ENCODE assay signal across 1 cellular context in the genomic region with DNA sequence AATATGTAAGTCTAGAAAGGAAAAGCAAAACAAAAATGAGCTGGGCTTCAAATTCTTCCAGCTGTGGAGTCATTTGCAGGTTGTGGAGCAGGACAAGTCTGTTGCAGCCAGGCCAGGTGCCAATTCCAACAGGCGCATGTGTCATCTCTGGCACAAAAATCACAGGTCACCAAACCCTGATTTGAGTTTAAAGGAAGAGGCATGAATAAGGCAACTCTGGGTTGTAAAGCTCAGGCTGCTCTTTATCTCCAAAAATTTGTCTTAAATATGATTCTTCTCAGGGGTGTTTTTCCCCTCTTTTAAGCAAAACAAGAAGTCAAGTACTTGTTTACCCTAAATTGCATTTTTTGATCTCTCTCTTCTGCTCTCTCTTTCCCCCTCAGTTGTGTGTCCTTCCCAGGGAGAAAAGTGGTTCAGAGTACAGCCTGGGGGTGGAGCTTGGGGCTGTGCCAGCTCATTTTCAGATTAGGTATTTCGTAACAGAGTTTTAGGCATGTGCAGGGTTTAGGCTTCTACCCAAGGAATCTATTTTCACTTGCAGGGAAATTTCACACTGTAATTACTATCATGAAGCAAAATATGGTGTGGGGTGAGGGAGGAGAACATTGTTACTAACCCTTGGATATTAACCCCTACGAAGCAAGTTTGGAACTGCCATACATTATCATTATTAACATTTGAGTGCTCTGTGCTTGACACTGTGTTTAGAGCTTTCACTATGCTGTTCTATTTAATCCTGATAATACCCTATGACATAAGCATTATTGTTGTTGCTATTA.
TF ChIP-seq lines count a peak whose summit lies in the region.

No MANE protein-coding gene starts in this region.

TF ChIP-seq in HepG2, 621 proteins besides CTCF, POLR2A, EP300 and RAD21 (continued from another document and continues in another):
- TF ChIP-seq ZNF142 (CRISPR knock-in tag; IDR thresholded peaks at IDR 0.05), result 0 out of 2 replicates have a peak, but pooled peaks have one; percentile 53
- TF ChIP-seq PTBP1 (IDR thresholded peaks at IDR 0.05; ENCODE audit: low read depth, low read length, poor library complexity, severe bottlenecking), result no peak
- no peak for TF ChIP-seq IRX3 (CRISPR knock-in tag; IDR thresholded peaks at IDR 0.05; ENCODE audit: borderline replicate concordance, low read depth)
- TF ChIP-seq NR0B2 (CRISPR knock-in tag; IDR thresholded peaks at IDR 0.05), result no peak
- TF ChIP-seq SIN3A (IDR thresholded peaks at IDR 0.05; ENCODE audit: borderline replicate concordance, low read depth, low read length), result 0 out of 2 replicates have a peak, but pooled peaks have one; percentile 24
- no peak for TF ChIP-seq ZBTB38 (CRISPR knock-in tag; IDR thresholded peaks at IDR 0.05)
- TF ChIP-seq RARA (CRISPR knock-in tag; IDR thresholded peaks at IDR 0.05), result peak; percentile 64
- peak; percentile 88 for TF ChIP-seq MIXL1 (CRISPR knock-in tag; IDR thresholded peaks at IDR 0.05)
- peak; percentile 67; the same call in 1 of the 2 replicates for TF ChIP-seq ZNF501 (CRISPR knock-in tag; IDR thresholded peaks at IDR 0.05)
- TF ChIP-seq FOXM1 (CRISPR knock-in tag; IDR thresholded peaks at IDR 0.05), result no peak
- TF ChIP-seq ASH2L (IDR thresholded peaks at IDR 0.05; ENCODE audit: insufficient read length, low read depth, low read length), result peak; percentile 95
- TF ChIP-seq ZNF703 (CRISPR knock-in tag; IDR thresholded peaks at IDR 0.05; ENCODE audit: borderline replicate concordance), result no peak
- TF ChIP-seq STAG1 (CRISPR knock-in tag; IDR thresholded peaks at IDR 0.05), result peak; percentile 2; the same call in 1 of the 2 replicates
- TF ChIP-seq ZNF263 (CRISPR knock-in tag; IDR thresholded peaks at IDR 0.05), result no peak
- no peak for TF ChIP-seq MAFF (IDR thresholded peaks at IDR 0.05; ENCODE audit: low read depth, low read length)
- TF ChIP-seq EHMT2 (IDR thresholded peaks at IDR 0.05; ENCODE audit: borderline replicate concordance, low read depth, low read length), result no peak; the same call in 1 of the 2 replicates
- TF ChIP-seq, protein P1, sequence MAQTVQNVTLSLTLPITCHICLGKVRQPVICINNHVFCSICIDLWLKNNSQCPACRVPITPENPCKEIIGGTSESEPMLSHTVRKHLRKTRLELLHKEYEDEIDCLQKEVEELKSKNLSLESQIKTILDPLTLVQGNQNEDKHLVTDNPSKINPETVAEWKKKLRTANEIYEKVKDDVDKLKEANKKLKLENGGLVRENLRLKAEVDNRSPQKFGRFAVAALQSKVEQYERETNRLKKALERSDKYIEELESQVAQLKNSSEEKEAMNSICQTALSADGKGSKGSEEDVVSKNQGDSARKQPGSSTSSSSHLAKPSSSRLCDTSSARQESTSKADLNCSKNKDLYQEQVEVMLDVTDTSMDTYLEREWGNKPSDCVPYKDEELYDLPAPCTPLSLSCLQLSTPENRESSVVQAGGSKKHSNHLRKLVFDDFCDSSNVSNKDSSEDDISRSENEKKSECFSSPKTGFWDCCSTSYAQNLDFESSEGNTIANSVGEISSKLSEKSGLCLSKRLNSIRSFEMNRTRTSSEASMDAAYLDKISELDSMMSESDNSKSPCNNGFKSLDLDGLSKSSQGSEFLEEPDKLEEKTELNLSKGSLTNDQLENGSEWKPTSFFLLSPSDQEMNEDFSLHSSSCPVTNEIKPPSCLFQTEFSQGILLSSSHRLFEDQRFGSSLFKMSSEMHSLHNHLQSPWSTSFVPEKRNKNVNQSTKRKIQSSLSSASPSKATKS (CRISPR knock-in tag; IDR thresholded peaks at IDR 0.05), result no peak
- no peak for TF ChIP-seq PRDM15 (CRISPR knock-in tag; IDR thresholded peaks at IDR 0.05)
- TF ChIP-seq ZNF816 (CRISPR knock-in tag; IDR thresholded peaks at IDR 0.05; ENCODE audit: borderline replicate concordance), result no peak
- TF ChIP-seq ZBTB43 (CRISPR knock-in tag; conservative IDR thresholded peaks at IDR 0.05), result peak; percentile 58
- peak; percentile 80 for TF ChIP-seq ZNF792 (CRISPR knock-in tag; IDR thresholded peaks at IDR 0.05)
- no peak; the same call in 1 of the 2 replicates for TF ChIP-seq ZNF746 (CRISPR knock-in tag; IDR thresholded peaks at IDR 0.05)
- TF ChIP-seq, protein P2, sequence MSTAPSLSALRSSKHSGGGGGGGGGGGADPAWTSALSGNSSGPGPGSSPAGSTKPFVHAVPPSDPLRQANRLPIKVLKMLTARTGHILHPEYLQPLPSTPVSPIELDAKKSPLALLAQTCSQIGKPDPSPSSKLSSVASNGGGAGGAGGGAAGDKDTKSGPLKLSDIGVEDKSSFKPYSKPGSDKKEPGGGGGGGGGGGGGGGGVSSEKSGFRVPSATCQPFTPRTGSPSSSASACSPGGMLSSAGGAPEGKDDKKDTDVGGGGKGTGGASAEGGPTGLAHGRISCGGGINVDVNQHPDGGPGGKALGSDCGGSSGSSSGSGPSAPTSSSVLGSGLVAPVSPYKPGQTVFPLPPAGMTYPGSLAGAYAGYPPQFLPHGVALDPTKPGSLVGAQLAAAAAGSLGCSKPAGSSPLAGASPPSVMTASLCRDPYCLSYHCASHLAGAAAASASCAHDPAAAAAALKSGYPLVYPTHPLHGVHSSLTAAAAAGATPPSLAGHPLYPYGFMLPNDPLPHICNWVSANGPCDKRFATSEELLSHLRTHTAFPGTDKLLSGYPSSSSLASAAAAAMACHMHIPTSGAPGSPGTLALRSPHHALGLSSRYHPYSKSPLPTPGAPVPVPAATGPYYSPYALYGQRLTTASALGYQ (CRISPR knock-in tag; IDR thresholded peaks at IDR 0.05), result 0 out of 2 replicates have a peak, but pooled peaks have one; percentile 32
- TF ChIP-seq THYN1 (CRISPR knock-in tag; IDR thresholded peaks at IDR 0.05; ENCODE audit: borderline replicate concordance, low read depth), result peak; percentile 65; the same call in 1 of the 2 replicates
- TF ChIP-seq ZNF839 (CRISPR knock-in tag; IDR thresholded peaks at IDR 0.05; ENCODE audit: borderline replicate concordance), result no peak
- peak; percentile 33; the same call in 1 of the 2 replicates for TF ChIP-seq TFDP2 (CRISPR knock-in tag; IDR thresholded peaks at IDR 0.05)
- TF ChIP-seq POLR2G (IDR thresholded peaks at IDR 0.05; ENCODE audit: low read depth, low read length), result peak; percentile 59
